Comparison of ENCODE assay signal across 20 cellular contexts in the genomic region with DNA sequence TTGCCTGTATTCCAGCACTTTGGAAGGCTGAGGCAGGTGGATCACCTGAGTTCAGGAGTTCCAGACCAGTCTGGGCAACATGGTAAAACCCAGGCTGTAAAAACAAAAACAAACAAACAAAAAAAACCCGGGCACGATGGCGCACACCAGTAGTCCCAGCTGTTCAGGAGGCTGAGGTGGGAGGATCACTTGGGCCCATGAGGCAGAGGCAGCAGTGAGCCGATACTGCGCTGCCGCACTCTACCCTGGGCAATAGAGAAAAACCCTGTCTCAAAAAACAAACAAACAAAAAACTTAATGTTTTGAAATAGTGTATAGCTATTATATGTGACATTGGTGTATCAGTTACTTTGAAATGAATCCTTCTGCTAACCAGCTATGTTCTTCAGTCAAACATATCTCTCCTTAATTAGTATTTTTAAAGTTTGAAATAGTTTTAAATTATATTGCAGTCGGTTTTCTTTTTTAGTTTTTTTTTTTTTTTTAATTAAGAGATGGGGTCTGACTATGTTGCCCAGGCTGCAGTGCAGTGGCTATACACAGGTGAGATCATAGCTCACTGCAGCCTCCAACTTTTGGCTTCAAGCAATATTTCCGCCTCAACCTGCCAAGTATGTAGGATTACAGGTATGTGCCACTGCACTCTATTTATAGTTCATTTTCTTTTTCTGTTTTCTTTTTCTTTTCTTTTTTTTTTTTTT. TPM values are rescaled to one million over a fixed set of nuclear protein-coding genes. Genes with fewer than 3 reads are reported as not detected.
"Had no signal": no experiment of that assay in that cellular context is flagged by ENCODE, and none has a peak within 500 bp of the region (broad histone marks: within the 10 kb centered on the region; RNA-seq: fewer than 3 reads in every experiment).

No MANE protein-coding gene starts in this region.

- H3K36me3 Mint-ChIP-seq: naive B cell had no signal

- H3K27me3 ChIP-seq: ascending aorta, esophagus muscularis mucosa, heart right ventricle, left lung, ovary, tibial nerve had no signal

- ATAC-seq: heart right ventricle, left lung, SK-N-SH treated with all-trans-retinoic acid at 6 μM for 48 hours had no signal

- H3K27me3 Mint-ChIP-seq: activated naive CD4-positive, alpha-beta T cell treated with anti-CD3 and anti-CD28 coated beads, Interleukin-2, amount 50 U/mL, for 24 hours; central memory CD8-positive, alpha-beta T cell; naive B cell had no signal

- H3K27ac Mint-ChIP-seq: activated naive CD4-positive, alpha-beta T cell treated with anti-CD3 and anti-CD28 coated beads, Interleukin-2, amount 50 U/mL, for 24 hours had no signal

- H3K9me3 ChIP-seq: ascending aorta, esophagus muscularis mucosa, heart right ventricle, left lung, mucosa of descending colon, ovary, tibial nerve had no signal

- H3K4me3 ChIP-seq: ascending aorta, coronary artery, esophagus muscularis mucosa, heart right ventricle, left lung, mucosa of descending colon, ovary, tibial nerve had no signal

- H3K9me3 Mint-ChIP-seq: activated naive CD4-positive, alpha-beta T cell treated with anti-CD3 and anti-CD28 coated beads, Interleukin-2, amount 50 U/mL, for 24 hours; central memory CD8-positive, alpha-beta T cell; naive B cell; neural crest cell had no signal

- H3K4me3 Mint-ChIP-seq: central memory CD8-positive, alpha-beta T cell; neural crest cell had no signal

- H3K36me3 ChIP-seq: ascending aorta, esophagus muscularis mucosa, heart right ventricle, left lung, ovary, tibial nerve had no signal

- DNase-seq: activated CD4-positive, alpha-beta T cell treated with anti-CD3 and anti-CD28 coated beads for 1 hour; activated gamma-delta T cell; heart right ventricle; left lung; mammary epithelial cell; mucosa of descending colon; naive B cell; ovary; stimulated activated CD8-positive, alpha-beta memory T cell treated with anti-CD3 and anti-CD28 coated beads, Interleukin-4, amount 100 ng/mL, for 48 hours; stimulated activated naive CD4-positive, alpha-beta T cell treated with Interleukin-2 at 50 U/mL for 16 hours; T-helper 1 cell had no signal

- H3K27ac ChIP-seq: coronary artery, esophagus muscularis mucosa, heart right ventricle, left lung, ovary, tibial nerve, VCaP had no signal

RNA-seq across cellular contexts. Expression of gene UQCRHL, which starts 51.4 kb away (rescaled TPM):
- total RNA-seq: ascending aorta had no signal
